9 cellular contexts compared by ENCODE assay signal in the genomic region with DNA sequence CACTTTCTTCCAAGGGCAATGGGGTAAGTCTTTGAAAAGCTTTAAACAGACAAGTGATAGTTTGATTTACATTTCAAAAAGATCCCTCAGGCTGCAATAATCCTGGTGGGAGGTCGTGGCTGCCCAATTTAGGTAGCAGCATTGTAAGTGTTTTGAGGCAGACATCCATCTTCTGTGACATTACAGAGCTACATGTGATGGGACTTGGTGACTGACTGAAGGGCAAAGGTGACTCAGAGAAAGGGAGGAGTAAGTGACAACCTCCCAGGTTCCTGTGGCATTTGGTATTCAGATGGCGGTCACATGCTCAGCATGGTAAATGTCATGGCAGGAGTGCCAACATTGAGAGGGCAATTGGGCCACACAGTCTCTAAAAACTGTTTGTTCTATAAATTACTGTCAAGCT. TPM values are rescaled to one million over a fixed set of nuclear protein-coding genes. Genes with fewer than 3 reads are reported as not detected.
A peak's percentile ranks its signal among the peaks of the same experiment; 100 is the strongest.
DNase-seq lines count a peak whose midpoint lies in the region; ATAC-seq and TF ChIP-seq lines count a peak whose summit lies in the region.
"Had no signal": no experiment of that assay in that cellular context is flagged by ENCODE, and none has a peak within 500 bp of the region (broad histone marks: within the 10 kb centered on the region; RNA-seq: fewer than 3 reads in every experiment).

No MANE protein-coding gene starts in this region.

- peaks cover 36% of the 10 kb centered on the region for H3K27me3 ChIP-seq in WERI-Rb-1 (ENCODE audit: insufficient read depth, low read depth, severe bottlenecking)
- H3K27me3 ChIP-seq: spleen had no signal

- intact Hi-C loops in Right ventricle myocardium superior (cut with DNase I), result no loop called here

- no peak overlapping the region for H3K4me3 ChIP-seq in WERI-Rb-1 (ENCODE audit: low read depth, low read length)
- H3K4me3 ChIP-seq: spleen had no signal

- no peaks in the 10 kb centered on the region for H3K36me3 ChIP-seq in WERI-Rb-1

- DNase-seq in M059J (ENCODE audit: low read depth), result peak; percentile 73
- DNase-seq in activated CD8-positive, alpha-beta memory T cell treated with anti-CD3 and anti-CD28 coated beads for 4 hours (ENCODE audit: low read depth in 2 of 2), result peak; percentile 26 to 38
- DNase-seq in Right ventricle myocardium superior, result no peak
- DNase-seq in stimulated activated CD8-positive, alpha-beta memory T cell treated with anti-CD3 and anti-CD28 coated beads, Interleukin-15, amount 100 ng/mL, for 1 hour (ENCODE audit: low read depth), result peak; percentile 7
- DNase-seq in superior temporal gyrus (ENCODE audit: extremely low spot score), result no peak
- no peak for DNase-seq in WERI-Rb-1
- DNase-seq: spleen had no signal

- no peaks in the 10 kb centered on the region for H3K9me3 ChIP-seq in WERI-Rb-1 (ENCODE audit: severe bottlenecking)
- H3K9me3 ChIP-seq: spleen had no signal

- H3K27ac ChIP-seq in WERI-Rb-1, result no peak overlapping the region

- peak; percentile 60 for ATAC-seq in Right ventricle myocardium superior (ENCODE audit: poor library complexity)
- ATAC-seq in GM21723 (IDR thresholded peaks at IDR 0.05; ENCODE audit: unreplicated experiment), result no peak
- no peak for ATAC-seq in GM21576 (IDR thresholded peaks at IDR 0.05; ENCODE audit: unreplicated experiment)

- TF ChIP-seq CTCF in WERI-Rb-1 (IDR thresholded peaks at IDR 0.05; ENCODE audit: low read depth, low read length), result no peak

RNA-seq across cellular contexts. Expression of gene STAT3, which starts 26.5 kb away (rescaled TPM):
- 69.3 and 112 TPM in 2 replicates for total RNA-seq in M059J (2014; rRNA removed; shearing (Covaris generic))
- 127 TPM for total RNA-seq in Right ventricle myocardium superior

Comparison
In these comparisons a context has a peak if more than half of its experiments do, and no peak if none do; other contexts are left out.
1. DNase-seq: peak in M059J (single experiment), activated CD8-positive, alpha-beta memory T cell treated with anti-CD3 and anti-CD28 coated beads for 4 hours (2 of 2) and stimulated activated CD8-positive, alpha-beta memory T cell treated with anti-CD3 and anti-CD28 coated beads, Interleukin-15, amount 100 ng/mL, for 1 hour (single experiment); none in Right ventricle myocardium superior (single experiment), superior temporal gyrus (single experiment) and WERI-Rb-1 (single experiment).